In genomic region chr1:204506969-204507316, GRCh38 we compare ENCODE assay signal across 8 cellular contexts. TPM values are rescaled to one million over a fixed set of nuclear protein-coding genes. Genes with fewer than 3 reads are reported as not detected.
DNase-seq lines count a peak whose midpoint lies in the region; ATAC-seq, FAIRE-seq and TF ChIP-seq lines count a peak whose summit lies in the region.

No MANE protein-coding gene starts in this region.

- peak overlapping the region; percentile 96 for H3K4me2 ChIP-seq in A549

- no peaks in the 10 kb centered on the region for H3K36me3 ChIP-seq in bronchial epithelial cell (ENCODE audit: control insufficient read depth, insufficient read depth, low read length)
- H3K36me3 ChIP-seq in spleen, result no peaks in the 10 kb centered on the region

- peak; percentile 79 to 87 for ATAC-seq in A549
- peak; percentile 66 for ATAC-seq in GM18867 (IDR thresholded peaks at IDR 0.05; ENCODE audit: unreplicated experiment)
- peak; percentile 55 for ATAC-seq in HG03108 (IDR thresholded peaks at IDR 0.05; ENCODE audit: unreplicated experiment)

- H3K9me3 ChIP-seq in A549 (no peaks in the 10 kb centered on the region), spleen (no peaks in the 10 kb centered on the region)

- H3K4me1 ChIP-seq in A549 (peaks cover 21% of the 10 kb centered on the region), spleen (peaks cover 7 to 82% (median 25%) of the 10 kb centered on the region in 6 donors)

- POLR2A ChIA-PET in A549 (lab: Yijun Ruan, JAX), result interaction anchor here (1.3 to 4.0 kb wide), 5 partner anchors 9 to 129 kb away, joined by 6 to 87 read pairs (median 13); partner anchors contain the start of genes MDM4 and PIK3C2B

- peak; percentile 35 to 93 for DNase-seq in A549 (ENCODE audit: low read depth in 1 of 2, low spot score in 1 of 2)
- DNase-seq in NCI-H2196 (lab: John Stamatoyannopoulos, UW; ENCODE audit: unreplicated experiment), result peak; percentile 87
- peak; percentile 84 for DNase-seq in bronchial epithelial cell (ENCODE audit: low read depth)
- peak; percentile 81 for DNase-seq in iris pigment epithelial cell (ENCODE audit: low read depth)
- DNase-seq in spleen, result no peak

- no peak for TF ChIP-seq CTCF in A549 (IDR thresholded peaks at IDR 0.05)
- TF ChIP-seq CTCF in VCaP (conservative IDR thresholded peaks at IDR 0.05), result no peak
- TF ChIP-seq CTCF in bronchial epithelial cell (IDR thresholded peaks at IDR 0.05; ENCODE audit: insufficient read depth, low read length, severe bottlenecking), result no peak
- no peak for TF ChIP-seq CTCF in spleen (IDR thresholded peaks at IDR 0.05 in 8 of 11, conservative IDR thresholded peaks at IDR 0.05 in 3 of 11)

- H3K4me3 ChIP-seq in A549 (peak overlapping the region; percentile 53), bronchial epithelial cell (ENCODE audit: low read depth, low read length) (peak overlapping the region; percentile 42), spleen (peak overlapping the region; percentile 39 to 69 (median 50))

- CTCF ChIA-PET in A549 (lab: Yijun Ruan, JAX), result interaction anchor here (0.9 to 20.5 kb wide), 15 partner anchors 9 to 301 kb away, joined by 3 to 530 read pairs (median 8); partner anchors contain the start of gene MDM4

- intact Hi-C loops in spleen (cut with DNase I; ENCODE audit: low total_unique reads), result no loop called here

- FAIRE-seq in A549 (lab: Jason Lieb, UNC) (no peak), bronchial epithelial cell (lab: Jason Lieb, UNC) (no peak)

- H3K27ac ChIP-seq in A549, result peak overlapping the region; percentile 78 to 89
- peak overlapping the region; percentile 92 for H3K27ac ChIP-seq in VCaP
- peak overlapping the region; percentile 76 to 94 (median 90) for H3K27ac ChIP-seq in spleen

- no peak for TF ChIP-seq POLR2A in A549 (IDR thresholded peaks at IDR 0.05; ENCODE audit: low read length)
- TF ChIP-seq POLR2A in spleen (IDR thresholded peaks at IDR 0.05), result no peak

- H3K27me3 ChIP-seq in bronchial epithelial cell (ENCODE audit: control insufficient read depth, insufficient read depth, low read length) (no peaks in the 10 kb centered on the region), spleen (replicated peaks in 1 of 7) (no peaks in the 10 kb centered on the region)

- 2% methylated on average over 13 of the region's 13 CpGs for WGBS in A549 (ENCODE audit: missing lambda C conversion rate)
- 0 to 1% (median 0%) methylated on average over 13 of the region's 13 CpGs for WGBS in spleen, 5 donors

- no peak for TF ChIP-seq RAD21 in A549 (conservative IDR thresholded peaks at IDR 0.05 in 1 of 2, IDR thresholded peaks at IDR 0.05 in 1 of 2)

- no peak for TF ChIP-seq EP300 in A549 (IDR thresholded peaks at IDR 0.05)

TF ChIP-seq in A549, 52 proteins besides CTCF, POLR2A, EP300 and RAD21:
- peak; percentile 84 for TF ChIP-seq SREBF2 (IDR thresholded peaks at IDR 0.05)
- TF ChIP-seq E2F6 (IDR thresholded peaks at IDR 0.05; ENCODE audit: borderline replicate concordance, low read depth), result no peak
- TF ChIP-seq REST (IDR thresholded peaks at IDR 0.05), result no peak
- TF ChIP-seq TFCP2L1 (CRISPR knock-in tag; IDR thresholded peaks at IDR 0.05), result no peak
- TF ChIP-seq CHD4 (IDR thresholded peaks at IDR 0.05; ENCODE audit: borderline replicate concordance), result no peak
- no peak for TF ChIP-seq ZNF302 (CRISPR knock-in tag; IDR thresholded peaks at IDR 0.05)
- TF ChIP-seq RCOR1 (IDR thresholded peaks at IDR 0.05; ENCODE audit: low read depth, low read length), result no peak
- no peak for TF ChIP-seq BHLHE40 (IDR thresholded peaks at IDR 0.05; ENCODE audit: low read depth, low read length)
- TF ChIP-seq FOSL2 (IDR thresholded peaks at IDR 0.05), result no peak
- TF ChIP-seq FOSL2 (CRISPR knock-in tag; IDR thresholded peaks at IDR 0.05), result peak; percentile 81
- TF ChIP-seq HOXB5 (CRISPR knock-in tag; IDR thresholded peaks at IDR 0.05), result no peak
- TF ChIP-seq ESRRA (IDR thresholded peaks at IDR 0.05; ENCODE audit: borderline replicate concordance, low read length), result no peak
- TF ChIP-seq EHMT2 (IDR thresholded peaks at IDR 0.05; ENCODE audit: low read depth), result no peak
- TF ChIP-seq MAX (IDR thresholded peaks at IDR 0.05), result peak; percentile 49; the same call in 1 of the 2 replicates
- TF ChIP-seq GATA3 (IDR thresholded peaks at IDR 0.05; ENCODE audit: borderline replicate concordance), result peak; percentile 30; the same call in 1 of the 2 replicates
- TF ChIP-seq CEBPB (IDR thresholded peaks at IDR 0.05), result peak; percentile 95 to 100
- 0 out of 2 replicates have a peak, but pooled peaks have one; percentile 1 for TF ChIP-seq TP53 (CRISPR knock-in tag; IDR thresholded peaks at IDR 0.05)
- no peak for TF ChIP-seq USF2 (IDR thresholded peaks at IDR 0.05)
TF ChIP-seq in A549: peak in this region for 6.

RNA-seq across cellular contexts. Expression of gene MDM4, which starts 9.3 kb away (rescaled TPM):
- 38.9 and 48.9 TPM in 2 replicates for polyA plus RNA-seq in A549 (2011; rRNA removed)
- 2.7 and 3.4 TPM in 2 replicates for polyA plus RNA-seq in A549 (2012; cell fraction: cytosol; rRNA removed)
- 11.4 and 22.1 TPM in 2 replicates for polyA plus RNA-seq in A549 (2012; cell fraction: nucleus; rRNA removed)
- polyA plus RNA-seq in A549 (2017; fragmentation: RNase III; extraction: RNeasy Plus Mini Kit Qiagen cat#74134 plus additional on column Dnase treatment), result 4.6 to 5.7 TPM (median 5.7 TPM) in 3 replicates
- polyA minus RNA-seq in A549 (2011; rRNA and poly(A)+ RNA removed), result 55.7 and 61.1 TPM in 2 replicates
- total RNA-seq in bronchial epithelial cell, result 23.4 and 25.3 TPM in 2 replicates
- total RNA-seq in spleen, result 100 to 1,000 TPM; 112 to 192 (median 163) TPM
- 10 to 100 TPM; 10.6 to 16.8 (median 13.8) TPM for polyA plus RNA-seq in spleen

RNA-seq across cellular contexts. Expression of gene PIK3C2B, which starts 12.3 kb away (rescaled TPM):
- polyA plus RNA-seq in A549 (2011; rRNA removed), result 9.2 and 13.0 TPM in 2 replicates
- polyA plus RNA-seq in A549 (2012; cell fraction: cytosol; rRNA removed), result 10.0 and 12.9 TPM in 2 replicates
- polyA plus RNA-seq in A549 (2012; cell fraction: nucleus; rRNA removed), result 23.4 and 28.2 TPM in 2 replicates
- 9.0 to 9.7 TPM (median 9.4 TPM) in 3 replicates for polyA plus RNA-seq in A549 (2017; fragmentation: RNase III; extraction: RNeasy Plus Mini Kit Qiagen cat#74134 plus additional on column Dnase treatment)
- 25.3 and 29.0 TPM in 2 replicates for polyA minus RNA-seq in A549 (2011; rRNA and poly(A)+ RNA removed)
- 2.1 and 8.4 TPM in 2 replicates for total RNA-seq in bronchial epithelial cell
- 10 to 100 TPM; 45.8 to 72.2 (median 66.5) TPM for total RNA-seq in spleen
- polyA plus RNA-seq in spleen, result 10 to 100 TPM in 2 of 3 donors, 1 to 10 TPM in 1; 9.5 to 22.4 (median 10.8) TPM
